1 cellular context compared by ENCODE assay signal in genomic region chr6:25311251-25311910, GRCh38.
TF ChIP-seq lines count a peak whose summit lies in the region.

No MANE protein-coding gene starts in this region.

TF ChIP-seq in SK-N-SH treated with all-trans-retinoic acid at 6 μM for 48 hours, 23 proteins besides CTCF, POLR2A, EP300 and RAD21 (continued from another document):
- TF ChIP-seq POU6F1 (CRISPR knock-in tag; IDR thresholded peaks at IDR 0.05; ENCODE audit: borderline replicate concordance, low read depth) (no peak), ZNF70 (CRISPR knock-in tag; IDR thresholded peaks at IDR 0.05) (no peak), ESRRG (CRISPR knock-in tag; IDR thresholded peaks at IDR 0.05) (no peak), CSDC2 (CRISPR knock-in tag; IDR thresholded peaks at IDR 0.05) (no peak)
